2 cellular contexts compared by ENCODE assay signal in the genomic region with DNA sequence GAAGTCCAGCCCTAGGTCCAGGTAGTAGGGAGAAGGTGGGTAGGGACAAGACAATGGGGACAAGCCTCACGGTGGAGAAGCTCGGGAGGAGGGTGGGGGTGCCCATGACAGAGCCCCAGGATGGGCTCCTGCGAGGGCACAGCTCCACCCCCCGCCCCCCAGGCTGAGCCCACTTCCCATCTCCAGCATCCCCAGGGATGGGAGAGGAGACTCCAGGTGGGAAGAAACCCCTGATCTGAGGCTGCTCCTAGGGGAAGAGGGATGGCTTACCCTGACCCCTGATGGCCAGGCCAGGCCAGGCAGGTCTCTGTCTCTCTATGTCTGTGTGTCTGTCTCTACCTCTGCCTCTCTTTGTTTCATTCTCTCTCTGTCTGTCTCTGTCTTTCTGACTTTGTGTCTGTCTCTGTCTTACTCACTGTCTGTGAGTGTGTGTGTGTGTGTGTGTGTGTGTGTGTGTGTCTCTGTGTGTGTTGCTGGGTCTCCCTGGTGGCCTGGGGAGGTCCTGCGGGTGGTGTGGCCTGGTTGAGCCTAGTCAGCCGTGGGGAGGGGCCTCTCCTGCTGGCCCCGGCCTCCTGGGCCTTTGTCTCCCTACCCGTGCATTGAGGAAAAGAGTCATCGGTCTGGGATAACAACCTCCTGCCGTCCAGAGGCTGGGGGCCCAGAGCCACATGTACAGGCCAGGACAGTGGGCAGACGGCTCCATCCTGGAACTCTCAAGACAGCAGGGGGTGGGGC.
TF ChIP-seq lines count a peak whose summit lies in the region.

No MANE protein-coding gene starts in this region.

TF ChIP-seq in HCT116, 20 proteins besides CTCF, POLR2A, EP300 and RAD21:
- TF ChIP-seq ZFX (IDR thresholded peaks at IDR 0.05) (no peak), ELF1 (IDR thresholded peaks at IDR 0.05; ENCODE audit: borderline replicate concordance, low read depth) (no peak), SIN3A (IDR thresholded peaks at IDR 0.05; ENCODE audit: low read depth) (no peak), CEBPB (IDR thresholded peaks at IDR 0.05; ENCODE audit: low read depth) (no peak), JUND (IDR thresholded peaks at IDR 0.05) (no peak), FOSL1 (IDR thresholded peaks at IDR 0.05; ENCODE audit: low read depth) (no peak)
- TF ChIP-seq, protein P1, sequence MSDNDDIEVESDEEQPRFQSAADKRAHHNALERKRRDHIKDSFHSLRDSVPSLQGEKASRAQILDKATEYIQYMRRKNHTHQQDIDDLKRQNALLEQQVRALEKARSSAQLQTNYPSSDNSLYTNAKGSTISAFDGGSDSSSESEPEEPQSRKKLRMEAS (IDR thresholded peaks at IDR 0.05): no peak
- TF ChIP-seq, protein P2, sequence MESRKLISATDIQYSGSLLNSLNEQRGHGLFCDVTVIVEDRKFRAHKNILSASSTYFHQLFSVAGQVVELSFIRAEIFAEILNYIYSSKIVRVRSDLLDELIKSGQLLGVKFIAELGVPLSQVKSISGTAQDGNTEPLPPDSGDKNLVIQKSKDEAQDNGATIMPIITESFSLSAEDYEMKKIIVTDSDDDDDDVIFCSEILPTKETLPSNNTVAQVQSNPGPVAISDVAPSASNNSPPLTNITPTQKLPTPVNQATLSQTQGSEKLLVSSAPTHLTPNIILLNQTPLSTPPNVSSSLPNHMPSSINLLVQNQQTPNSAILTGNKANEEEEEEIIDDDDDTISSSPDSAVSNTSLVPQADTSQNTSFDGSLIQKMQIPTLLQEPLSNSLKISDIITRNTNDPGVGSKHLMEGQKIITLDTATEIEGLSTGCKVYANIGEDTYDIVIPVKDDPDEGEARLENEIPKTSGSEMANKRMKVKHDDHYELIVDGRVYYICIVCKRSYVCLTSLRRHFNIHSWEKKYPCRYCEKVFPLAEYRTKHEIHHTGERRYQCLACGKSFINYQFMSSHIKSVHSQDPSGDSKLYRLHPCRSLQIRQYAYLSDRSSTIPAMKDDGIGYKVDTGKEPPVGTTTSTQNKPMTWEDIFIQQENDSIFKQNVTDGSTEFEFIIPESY (IDR thresholded peaks at IDR 0.05; ENCODE audit: extremely low read depth, insufficient replicate concordance, low read length): no peak
- TF ChIP-seq, protein P3, sequence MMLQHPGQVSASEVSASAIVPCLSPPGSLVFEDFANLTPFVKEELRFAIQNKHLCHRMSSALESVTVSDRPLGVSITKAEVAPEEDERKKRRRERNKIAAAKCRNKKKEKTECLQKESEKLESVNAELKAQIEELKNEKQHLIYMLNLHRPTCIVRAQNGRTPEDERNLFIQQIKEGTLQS (IDR thresholded peaks at IDR 0.05): no peak

TF ChIP-seq in K562, 482 proteins besides CTCF, POLR2A, EP300 and RAD21 (continues in another document):
- TF ChIP-seq, protein P4, sequence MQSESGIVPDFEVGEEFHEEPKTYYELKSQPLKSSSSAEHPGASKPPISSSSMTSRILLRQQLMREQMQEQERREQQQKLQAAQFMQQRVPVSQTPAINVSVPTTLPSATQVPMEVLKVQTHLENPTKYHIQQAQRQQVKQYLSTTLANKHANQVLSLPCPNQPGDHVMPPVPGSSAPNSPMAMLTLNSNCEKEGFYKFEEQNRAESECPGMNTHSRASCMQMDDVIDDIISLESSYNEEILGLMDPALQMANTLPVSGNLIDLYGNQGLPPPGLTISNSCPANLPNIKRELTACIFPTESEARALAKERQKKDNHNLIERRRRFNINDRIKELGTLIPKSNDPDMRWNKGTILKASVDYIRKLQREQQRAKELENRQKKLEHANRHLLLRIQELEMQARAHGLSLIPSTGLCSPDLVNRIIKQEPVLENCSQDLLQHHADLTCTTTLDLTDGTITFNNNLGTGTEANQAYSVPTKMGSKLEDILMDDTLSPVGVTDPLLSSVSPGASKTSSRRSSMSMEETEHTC (IDR thresholded peaks at IDR 0.05): no peak
- TF ChIP-seq ZNF41 (CRISPR knock-in tag; conservative IDR thresholded peaks at IDR 0.05) (no peak), MCM7 (IDR thresholded peaks at IDR 0.05) (0 out of 4 replicates have a peak, but pooled peaks of 1 of the 2 experiments have one; percentile 62), SPI1 (IDR thresholded peaks at IDR 0.05; ENCODE audit: borderline replicate concordance, low read depth, low read length) (no peak), MCM3 (IDR thresholded peaks at IDR 0.05) (peak; percentile 80), SUPT5H (IDR thresholded peaks at IDR 0.05) (no peak), ZNF586 (CRISPR knock-in tag; conservative IDR thresholded peaks at IDR 0.05) (no peak), ELF4 (CRISPR knock-in tag; IDR thresholded peaks at IDR 0.05) (peak; percentile 71; the same call in 1 of the 2 replicates), NCOA2 (IDR thresholded peaks at IDR 0.05; ENCODE audit: partially characterized antibody in 2 of 2) (no peak), OTX1 (CRISPR knock-in tag; IDR thresholded peaks at IDR 0.05) (peak; percentile 86), SMARCA5 (IDR thresholded peaks at IDR 0.05) (peak; percentile 85), RHOXF2B (CRISPR knock-in tag; conservative IDR thresholded peaks at IDR 0.05) (no peak), FIP1L1 (IDR thresholded peaks at IDR 0.05; ENCODE audit: low read depth, low read length, poor library complexity, severe bottlenecking) (no peak), NBN (IDR thresholded peaks at IDR 0.05; ENCODE audit: low read depth) (0 out of 2 replicates have a peak, but pooled peaks have one; percentile 46), ARHGAP35 (IDR thresholded peaks at IDR 0.05; ENCODE audit: partially characterized antibody) (peak; percentile 34), FOXK2 (conservative IDR thresholded peaks at IDR 0.05 in 1 of 2, IDR thresholded peaks at IDR 0.05 in 1 of 2; ENCODE audit: low read depth in 2 of 2) (0 out of 4 replicates have a peak, but pooled peaks of 1 of the 2 experiments have one; percentile 23), GATA2 (CRISPR knock-in tag; IDR thresholded peaks at IDR 0.05) (no peak), HDAC1 (IDR thresholded peaks at IDR 0.05) (peak in 1 of 2 experiments; percentile 57; a peak in 2 of 4 replicates), ARNT (IDR thresholded peaks at IDR 0.05) (peak in 1 of 2 experiments; percentile 84; a peak in 1 of 4 replicates), BCOR (IDR thresholded peaks at IDR 0.05) (0 out of 2 replicates have a peak, but pooled peaks have one; percentile 24), ZNF436 (CRISPR knock-in tag; IDR thresholded peaks at IDR 0.05) (no peak), KAT8 (IDR thresholded peaks at IDR 0.05; ENCODE audit: low read depth) (no peak), NFATC3 (IDR thresholded peaks at IDR 0.05) (no peak), NR3C1 (CRISPR knock-in tag; IDR thresholded peaks at IDR 0.05) (no peak), TEAD4 (IDR thresholded peaks at IDR 0.05; ENCODE audit: low read length) (no peak), TEAD4 (CRISPR knock-in tag; IDR thresholded peaks at IDR 0.05; ENCODE audit: borderline replicate concordance) (no peak), PHTF2 (CRISPR knock-in tag; IDR thresholded peaks at IDR 0.05) (no peak), ZNF644 (tag; IDR thresholded peaks at IDR 0.05; ENCODE audit: low read depth) (no peak), ZNF24 (IDR thresholded peaks at IDR 0.05) (no peak), MTA1 (IDR thresholded peaks at IDR 0.05; ENCODE audit: borderline replicate concordance) (peak; percentile 27; the same call in 1 of the 2 replicates), CC2D1A (IDR thresholded peaks at IDR 0.05) (0 out of 2 replicates have a peak, but pooled peaks have one; percentile 14), ZC3H11A (IDR thresholded peaks at IDR 0.05; ENCODE audit: low read depth, low read length) (no peak), HDAC2 (IDR thresholded peaks at IDR 0.05) (0 out of 2 replicates have a peak, but pooled peaks have one; percentile 17), HLTF (IDR thresholded peaks at IDR 0.05) (0 out of 2 replicates have a peak, but pooled peaks have one; percentile 53)
- TF ChIP-seq, protein P5, sequence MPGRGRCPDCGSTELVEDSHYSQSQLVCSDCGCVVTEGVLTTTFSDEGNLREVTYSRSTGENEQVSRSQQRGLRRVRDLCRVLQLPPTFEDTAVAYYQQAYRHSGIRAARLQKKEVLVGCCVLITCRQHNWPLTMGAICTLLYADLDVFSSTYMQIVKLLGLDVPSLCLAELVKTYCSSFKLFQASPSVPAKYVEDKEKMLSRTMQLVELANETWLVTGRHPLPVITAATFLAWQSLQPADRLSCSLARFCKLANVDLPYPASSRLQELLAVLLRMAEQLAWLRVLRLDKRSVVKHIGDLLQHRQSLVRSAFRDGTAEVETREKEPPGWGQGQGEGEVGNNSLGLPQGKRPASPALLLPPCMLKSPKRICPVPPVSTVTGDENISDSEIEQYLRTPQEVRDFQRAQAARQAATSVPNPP (IDR thresholded peaks at IDR 0.05; ENCODE audit: borderline replicate concordance, insufficient read depth, insufficient read length): no peak
- TF ChIP-seq, protein P6, sequence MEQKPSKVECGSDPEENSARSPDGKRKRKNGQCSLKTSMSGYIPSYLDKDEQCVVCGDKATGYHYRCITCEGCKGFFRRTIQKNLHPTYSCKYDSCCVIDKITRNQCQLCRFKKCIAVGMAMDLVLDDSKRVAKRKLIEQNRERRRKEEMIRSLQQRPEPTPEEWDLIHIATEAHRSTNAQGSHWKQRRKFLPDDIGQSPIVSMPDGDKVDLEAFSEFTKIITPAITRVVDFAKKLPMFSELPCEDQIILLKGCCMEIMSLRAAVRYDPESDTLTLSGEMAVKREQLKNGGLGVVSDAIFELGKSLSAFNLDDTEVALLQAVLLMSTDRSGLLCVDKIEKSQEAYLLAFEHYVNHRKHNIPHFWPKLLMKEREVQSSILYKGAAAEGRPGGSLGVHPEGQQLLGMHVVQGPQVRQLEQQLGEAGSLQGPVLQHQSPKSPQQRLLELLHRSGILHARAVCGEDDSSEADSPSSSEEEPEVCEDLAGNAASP (IDR thresholded peaks at IDR 0.05): no peak
- TF ChIP-seq, protein P7, sequence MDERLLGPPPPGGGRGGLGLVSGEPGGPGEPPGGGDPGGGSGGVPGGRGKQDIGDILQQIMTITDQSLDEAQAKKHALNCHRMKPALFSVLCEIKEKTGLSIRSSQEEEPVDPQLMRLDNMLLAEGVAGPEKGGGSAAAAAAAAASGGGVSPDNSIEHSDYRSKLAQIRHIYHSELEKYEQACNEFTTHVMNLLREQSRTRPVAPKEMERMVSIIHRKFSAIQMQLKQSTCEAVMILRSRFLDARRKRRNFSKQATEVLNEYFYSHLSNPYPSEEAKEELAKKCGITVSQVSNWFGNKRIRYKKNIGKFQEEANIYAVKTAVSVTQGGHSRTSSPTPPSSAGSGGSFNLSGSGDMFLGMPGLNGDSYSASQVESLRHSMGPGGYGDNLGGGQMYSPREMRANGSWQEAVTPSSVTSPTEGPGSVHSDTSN (CRISPR knock-in tag; IDR thresholded peaks at IDR 0.05; ENCODE audit: low read depth): no peak
- TF ChIP-seq, protein P7 (tag; conservative IDR thresholded peaks at IDR 0.05; ENCODE audit: low read depth): no peak
- TF ChIP-seq, protein P8, sequence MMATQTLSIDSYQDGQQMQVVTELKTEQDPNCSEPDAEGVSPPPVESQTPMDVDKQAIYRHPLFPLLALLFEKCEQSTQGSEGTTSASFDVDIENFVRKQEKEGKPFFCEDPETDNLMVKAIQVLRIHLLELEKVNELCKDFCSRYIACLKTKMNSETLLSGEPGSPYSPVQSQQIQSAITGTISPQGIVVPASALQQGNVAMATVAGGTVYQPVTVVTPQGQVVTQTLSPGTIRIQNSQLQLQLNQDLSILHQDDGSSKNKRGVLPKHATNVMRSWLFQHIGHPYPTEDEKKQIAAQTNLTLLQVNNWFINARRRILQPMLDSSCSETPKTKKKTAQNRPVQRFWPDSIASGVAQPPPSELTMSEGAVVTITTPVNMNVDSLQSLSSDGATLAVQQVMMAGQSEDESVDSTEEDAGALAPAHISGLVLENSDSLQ (IDR thresholded peaks at IDR 0.05): peak; percentile 22; the same call in 1 of the 2 replicates
- TF ChIP-seq, protein P9, sequence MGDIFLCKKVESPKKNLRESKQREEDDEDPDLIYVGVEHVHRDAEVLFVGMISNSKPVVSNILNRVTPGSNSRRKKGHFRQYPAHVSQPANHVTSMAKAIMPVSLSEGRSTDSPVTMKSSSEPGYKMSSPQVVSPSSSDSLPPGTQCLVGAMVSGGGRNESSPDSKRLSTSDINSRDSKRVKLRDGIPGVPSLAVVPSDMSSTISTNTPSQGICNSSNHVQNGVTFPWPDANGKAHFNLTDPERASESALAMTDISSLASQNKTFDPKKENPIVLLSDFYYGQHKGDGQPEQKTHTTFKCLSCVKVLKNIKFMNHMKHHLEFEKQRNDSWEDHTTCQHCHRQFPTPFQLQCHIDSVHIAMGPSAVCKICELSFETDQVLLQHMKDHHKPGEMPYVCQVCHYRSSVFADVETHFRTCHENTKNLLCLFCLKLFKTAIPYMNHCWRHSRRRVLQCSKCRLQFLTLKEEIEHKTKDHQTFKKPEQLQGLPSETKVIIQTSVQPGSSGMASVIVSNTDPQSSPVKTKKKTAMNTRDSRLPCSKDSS (IDR thresholded peaks at IDR 0.05; ENCODE audit: low read depth, partially characterized antibody): no peak
- TF ChIP-seq, protein P10, sequence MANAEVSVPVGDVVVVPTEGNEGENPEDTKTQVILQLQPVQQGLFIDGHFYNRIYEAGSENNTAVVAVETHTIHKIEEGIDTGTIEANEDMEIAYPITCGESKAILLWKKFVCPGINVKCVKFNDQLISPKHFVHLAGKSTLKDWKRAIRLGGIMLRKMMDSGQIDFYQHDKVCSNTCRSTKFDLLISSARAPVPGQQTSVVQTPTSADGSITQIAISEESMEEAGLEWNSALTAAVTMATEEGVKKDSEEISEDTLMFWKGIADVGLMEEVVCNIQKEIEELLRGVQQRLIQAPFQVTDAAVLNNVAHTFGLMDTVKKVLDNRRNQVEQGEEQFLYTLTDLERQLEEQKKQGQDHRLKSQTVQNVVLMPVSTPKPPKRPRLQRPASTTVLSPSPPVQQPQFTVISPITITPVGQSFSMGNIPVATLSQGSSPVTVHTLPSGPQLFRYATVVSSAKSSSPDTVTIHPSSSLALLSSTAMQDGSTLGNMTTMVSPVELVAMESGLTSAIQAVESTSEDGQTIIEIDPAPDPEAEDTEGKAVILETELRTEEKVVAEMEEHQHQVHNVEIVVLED (CRISPR knock-in tag; IDR thresholded peaks at IDR 0.05): no peak
- TF ChIP-seq, protein P1 (CRISPR knock-in tag; IDR thresholded peaks at IDR 0.05): peak; percentile 54
- TF ChIP-seq, protein P11, sequence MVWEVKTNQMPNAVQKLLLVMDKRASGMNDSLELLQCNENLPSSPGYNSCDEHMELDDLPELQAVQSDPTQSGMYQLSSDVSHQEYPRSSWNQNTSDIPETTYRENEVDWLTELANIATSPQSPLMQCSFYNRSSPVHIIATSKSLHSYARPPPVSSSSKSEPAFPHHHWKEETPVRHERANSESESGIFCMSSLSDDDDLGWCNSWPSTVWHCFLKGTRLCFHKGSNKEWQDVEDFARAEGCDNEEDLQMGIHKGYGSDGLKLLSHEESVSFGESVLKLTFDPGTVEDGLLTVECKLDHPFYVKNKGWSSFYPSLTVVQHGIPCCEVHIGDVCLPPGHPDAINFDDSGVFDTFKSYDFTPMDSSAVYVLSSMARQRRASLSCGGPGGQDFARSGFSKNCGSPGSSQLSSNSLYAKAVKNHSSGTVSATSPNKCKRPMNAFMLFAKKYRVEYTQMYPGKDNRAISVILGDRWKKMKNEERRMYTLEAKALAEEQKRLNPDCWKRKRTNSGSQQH (CRISPR knock-in tag; IDR thresholded peaks at IDR 0.05): peak; percentile 79; the same call in 1 of the 2 replicates
